Comparison of ENCODE assay signal across 8 cellular contexts in the genomic region with DNA sequence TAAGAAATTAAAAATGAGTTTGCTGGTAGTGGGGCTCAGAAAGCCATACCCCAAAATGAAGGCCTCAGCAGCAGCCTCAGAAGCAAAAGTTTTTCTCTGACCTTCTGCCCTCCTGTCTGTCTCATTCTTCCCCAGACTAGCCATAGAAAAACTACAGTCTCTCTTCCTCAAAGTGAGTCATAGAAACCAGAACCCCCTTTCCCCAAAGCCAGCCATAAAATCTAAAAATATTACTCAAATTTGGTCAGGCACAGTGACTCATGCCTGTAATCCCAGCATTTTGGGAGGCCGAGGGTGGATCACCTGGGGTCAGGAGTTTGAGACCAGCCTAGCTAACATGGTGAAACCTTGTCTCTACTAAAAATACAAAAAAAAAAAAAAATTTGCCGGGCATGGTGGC. TPM values are rescaled to one million over a fixed set of nuclear protein-coding genes. Genes with fewer than 3 reads are reported as not detected.
DNase-seq lines count a peak whose midpoint lies in the region; FAIRE-seq and TF ChIP-seq lines count a peak whose summit lies in the region.
"Not testable (repeated sequence)": the region's sequence is repeated elsewhere in the genome, so short reads cannot be mapped to it uniquely, and the experiment has no call there.

No MANE protein-coding gene starts in this region.

- not testable (repeated sequence) for TF ChIP-seq CTCF in GM12865 (IDR thresholded peaks at IDR 0.05; ENCODE audit: insufficient read depth, low read depth, low read length, missing control alignments); bronchial epithelial cell (IDR thresholded peaks at IDR 0.05; ENCODE audit: insufficient read depth, low read length, severe bottlenecking)

- not testable (repeated sequence) for H3K4me3 Mint-ChIP-seq in activated T-cell treated with anti-CD3 and anti-CD28 coated beads, Interleukin-2, amount 50 U/mL, for 24 hours

- H2AFZ ChIP-seq in ACC112 (ENCODE audit: low read length, unreplicated experiment): not testable (repeated sequence)

- peaks cover 19% of the 10 kb centered on the region for H3K36me3 Mint-ChIP-seq in activated T-cell treated with anti-CD3 and anti-CD28 coated beads, Interleukin-2, amount 50 U/mL, for 24 hours (ENCODE audit: low read depth)

- H3K79me2 ChIP-seq in ACC112 (ENCODE audit: control insufficient read depth, insufficient read depth, low read length, unreplicated experiment): peaks cover 10% of the 10 kb centered on the region

- DNase-seq in GM12865 (ENCODE audit: low read depth) (peak; percentile 18), LHCN-M2 (ENCODE audit: low read depth) (peak; percentile 85), RPMI7951 (ENCODE audit: low read depth) (peak; percentile 82), bronchial epithelial cell (ENCODE audit: low read depth) (peak; percentile 65), foreskin melanocyte (peak; percentile 11), skeletal muscle cell (ENCODE audit: low read depth) (peak; percentile 21)
- not testable (repeated sequence) for DNase-seq in activated T-cell treated with anti-CD3 and anti-CD28 coated beads, Interleukin-2, amount 50 U/mL, for 24 hours

- H3K9me3 Mint-ChIP-seq in activated T-cell treated with anti-CD3 and anti-CD28 coated beads, Interleukin-2, amount 50 U/mL, for 24 hours: not testable (repeated sequence)

- 0 out of 2 replicates have a peak overlapping the region, but pooled peaks have one; percentile 0 for H3K4me3 ChIP-seq in ACC112 (ENCODE audit: low read depth, low read length)
- not testable (repeated sequence) for H3K4me3 ChIP-seq in GM12865 (ENCODE audit: low read depth, low read length); bronchial epithelial cell (ENCODE audit: low read depth, low read length); skeletal muscle cell (ENCODE audit: low read depth, low read length)

- peak overlapping the region; percentile 60 for H3K27ac ChIP-seq in ACC112 (ENCODE audit: low read depth, low read length)

- not testable (repeated sequence) for H3K27me3 ChIP-seq in ACC112 (ENCODE audit: insufficient read depth, low read length); bronchial epithelial cell (ENCODE audit: control insufficient read depth, insufficient read depth, low read length)

- H3K27ac Mint-ChIP-seq in activated T-cell treated with anti-CD3 and anti-CD28 coated beads, Interleukin-2, amount 50 U/mL, for 24 hours: peak overlapping the region; percentile 44

- not testable (repeated sequence) for H3K27me3 Mint-ChIP-seq in activated T-cell treated with anti-CD3 and anti-CD28 coated beads, Interleukin-2, amount 50 U/mL, for 24 hours

- peaks cover 20% of the 10 kb centered on the region for H3K4me1 ChIP-seq in ACC112 (ENCODE audit: control insufficient read depth, insufficient read depth, low read length, unreplicated experiment)

- not testable (repeated sequence) for FAIRE-seq in bronchial epithelial cell (lab: Jason Lieb, UNC)

- H3K4me1 Mint-ChIP-seq in activated T-cell treated with anti-CD3 and anti-CD28 coated beads, Interleukin-2, amount 50 U/mL, for 24 hours (ENCODE audit: low read depth): peaks cover 38% of the 10 kb centered on the region

- H3K36me3 ChIP-seq in ACC112 (ENCODE audit: insufficient read depth, low read length); bronchial epithelial cell (ENCODE audit: control insufficient read depth, insufficient read depth, low read length): not testable (repeated sequence)

RNA-seq across cellular contexts. Expression of gene PEX13, which starts 5.2 kb away (rescaled TPM):
- total RNA-seq in LHCN-M2 (2014; rRNA removed) (42.2 and 46.8 TPM in 2 replicates), bronchial epithelial cell (58.8 and 59.2 TPM in 2 replicates)
- polyA plus RNA-seq in LHCN-M2 (2012): 6.4 TPM
- total RNA-seq in RPMI7951 (2014; rRNA removed; shearing (Covaris generic)): 40.3 and 52.7 TPM in 2 replicates

RNA-seq across cellular contexts. Expression of gene PUS10, which starts 5.8 kb away (rescaled TPM):
- 4.1 and 5.2 TPM in 2 replicates for total RNA-seq in LHCN-M2 (2014; rRNA removed)
- polyA plus RNA-seq in LHCN-M2 (2012): 1.7 TPM
- 9.6 and 10.0 TPM in 2 replicates for total RNA-seq in RPMI7951 (2014; rRNA removed; shearing (Covaris generic))
- 5.9 and 6.1 TPM in 2 replicates for total RNA-seq in bronchial epithelial cell

RNA-seq across cellular contexts. Expression of gene SANBR, which starts 53.4 kb away (rescaled TPM):
- 16.3 and 16.8 TPM in 2 replicates for total RNA-seq in LHCN-M2 (2014; rRNA removed)
- polyA plus RNA-seq in LHCN-M2 (2012): 4.7 TPM
- total RNA-seq in RPMI7951 (2014; rRNA removed; shearing (Covaris generic)): 15.3 and 23.4 TPM in 2 replicates
- total RNA-seq in bronchial epithelial cell: 8.4 and 16.0 TPM in 2 replicates
